Comparison of ENCODE assay signal across 1 cellular context in the genomic region with DNA sequence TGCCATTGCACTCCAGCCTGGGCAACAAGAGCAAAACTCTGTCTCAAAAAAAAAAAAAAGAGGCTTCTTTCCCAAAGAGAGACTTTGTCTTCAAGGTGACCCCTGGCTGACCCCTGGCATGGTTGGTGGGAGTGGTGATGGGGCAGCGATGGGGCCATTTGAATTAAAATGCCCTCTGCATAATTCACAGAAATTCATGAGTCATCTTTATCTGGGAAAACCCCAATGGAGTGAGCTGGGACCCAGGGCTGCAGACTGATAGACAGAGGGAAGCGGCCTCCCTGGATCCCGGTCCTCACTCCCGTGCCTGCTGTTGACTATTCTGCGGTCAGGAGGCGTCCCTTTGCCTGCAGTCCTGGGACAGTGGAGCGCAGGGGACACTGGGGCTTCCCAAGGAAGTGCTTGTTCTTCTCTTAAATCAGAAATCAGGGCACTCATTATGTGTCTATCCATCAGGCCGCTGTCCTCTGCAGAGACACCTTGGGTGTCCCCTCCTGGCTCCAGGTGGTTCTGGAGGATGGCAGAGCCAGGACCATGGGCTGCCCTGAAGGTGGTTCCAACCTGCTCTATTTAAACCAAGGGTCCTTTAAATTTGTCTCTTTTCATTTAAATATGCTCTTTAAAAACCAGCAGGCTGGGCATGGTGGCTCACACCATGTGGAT.
TF ChIP-seq lines count a peak whose summit lies in the region.

No MANE protein-coding gene starts in this region.

TF ChIP-seq in K562, 482 proteins besides CTCF, POLR2A, EP300 and RAD21:
- TF ChIP-seq ZNF316 (IDR thresholded peaks at IDR 0.05) (peak; percentile 31), C11orf30 (IDR thresholded peaks at IDR 0.05; ENCODE audit: low read depth) (peak; percentile 31; the same call in 1 of the 2 replicates)
- TF ChIP-seq, protein P1, sequence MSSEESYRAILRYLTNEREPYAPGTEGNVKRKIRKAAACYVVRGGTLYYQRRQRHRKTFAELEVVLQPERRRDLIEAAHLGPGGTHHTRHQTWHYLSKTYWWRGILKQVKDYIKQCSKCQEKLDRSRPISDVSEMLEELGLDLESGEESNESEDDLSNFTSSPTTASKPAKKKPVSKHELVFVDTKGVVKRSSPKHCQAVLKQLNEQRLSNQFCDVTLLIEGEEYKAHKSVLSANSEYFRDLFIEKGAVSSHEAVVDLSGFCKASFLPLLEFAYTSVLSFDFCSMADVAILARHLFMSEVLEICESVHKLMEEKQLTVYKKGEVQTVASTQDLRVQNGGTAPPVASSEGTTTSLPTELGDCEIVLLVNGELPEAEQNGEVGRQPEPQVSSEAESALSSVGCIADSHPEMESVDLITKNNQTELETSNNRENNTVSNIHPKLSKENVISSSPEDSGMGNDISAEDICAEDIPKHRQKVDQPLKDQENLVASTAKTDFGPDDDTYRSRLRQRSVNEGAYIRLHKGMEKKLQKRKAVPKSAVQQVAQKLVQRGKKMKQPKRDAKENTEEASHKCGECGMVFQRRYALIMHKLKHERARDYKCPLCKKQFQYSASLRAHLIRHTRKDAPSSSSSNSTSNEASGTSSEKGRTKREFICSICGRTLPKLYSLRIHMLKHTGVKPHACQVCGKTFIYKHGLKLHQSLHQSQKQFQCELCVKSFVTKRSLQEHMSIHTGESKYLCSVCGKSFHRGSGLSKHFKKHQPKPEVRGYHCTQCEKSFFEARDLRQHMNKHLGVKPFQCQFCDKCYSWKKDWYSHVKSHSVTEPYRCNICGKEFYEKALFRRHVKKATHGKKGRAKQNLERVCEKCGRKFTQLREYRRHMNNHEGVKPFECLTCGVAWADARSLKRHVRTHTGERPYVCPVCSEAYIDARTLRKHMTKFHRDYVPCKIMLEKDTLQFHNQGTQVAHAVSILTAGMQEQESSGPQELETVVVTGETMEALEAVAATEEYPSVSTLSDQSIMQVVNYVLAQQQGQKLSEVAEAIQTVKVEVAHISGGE (CRISPR knock-in tag; IDR thresholded peaks at IDR 0.05): peak in 1 of 3 experiments; percentile 5; a peak in 1 of 6 replicates
